ENCODE assay signal across 8 cellular contexts in genomic region chr7:151226560-151226874, GRCh38. TPM values are rescaled to one million over a fixed set of nuclear protein-coding genes. Genes with fewer than 3 reads are reported as not detected.
DNase-seq lines count a peak whose midpoint lies in the region; ATAC-seq and TF ChIP-seq lines count a peak whose summit lies in the region.

No MANE protein-coding gene starts in this region.

- H3K27me3 Mint-ChIP-seq in activated CD4-positive, alpha-beta T cell treated with anti-CD3 and anti-CD28 coated beads, Interleukin-2, amount 10 ng/mL, durations not matched to agents 24 days and 14 days = peaks cover 6% of the 10 kb centered on the region
- no peaks in the 10 kb centered on the region for H3K27me3 Mint-ChIP-seq in stimulated activated memory B cell treated with anti-CD40 and anti-IgM and Interleukin-4, amounts not matched to agents 10 μg/mL and 1 μg/mL and 100 μg/mL, for 72 hours

- TF ChIP-seq CTCF in VCaP (conservative IDR thresholded peaks at IDR 0.05) = no peak

- intact Hi-C loops in activated CD4-positive, alpha-beta T cell treated with anti-CD3 and anti-CD28 coated beads, Interleukin-2, amount 10 ng/mL, durations not matched to agents 24 days and 14 days (cut with micrococcal nuclease) = loop anchor here (2.0 kb wide), 3 partner anchors 18 to 144 kb away; partner anchors contain the start of gene TMUB1
- intact Hi-C loops in right cardiac atrium (cut with DNase I) = no loop called here

- 2% methylated on average over 15 of the region's 15 CpGs for WGBS in right cardiac atrium

- peak in 1 of 2 donors; percentile 1 for ATAC-seq in right cardiac atrium
- ATAC-seq in stimulated activated memory B cell treated with anti-CD40 and anti-IgM and Interleukin-4, amounts not matched to agents 10 μg/mL and 1 μg/mL and 100 μg/mL, for 72 hours = no peak

- no peaks in the 10 kb centered on the region for H3K9me3 ChIP-seq in right cardiac atrium (ENCODE audit: control insufficient read depth, low read length)

- H3K27me3 ChIP-seq in right cardiac atrium (ENCODE audit: control insufficient read depth, insufficient read depth) = no peaks in the 10 kb centered on the region

- H3K9me3 Mint-ChIP-seq in activated CD4-positive, alpha-beta T cell treated with anti-CD3 and anti-CD28 coated beads, Interleukin-2, amount 10 ng/mL, durations not matched to agents 24 days and 14 days = no peaks in the 10 kb centered on the region
- H3K9me3 Mint-ChIP-seq in stimulated activated memory B cell treated with anti-CD40 and anti-IgM and Interleukin-4, amounts not matched to agents 10 μg/mL and 1 μg/mL and 100 μg/mL, for 72 hours = no peaks in the 10 kb centered on the region

- peak overlapping the region; percentile 83 for H3K4me3 ChIP-seq in right cardiac atrium (ENCODE audit: low read length)

- peaks cover 30% of the 10 kb centered on the region for H3K4me1 Mint-ChIP-seq in activated CD4-positive, alpha-beta T cell treated with anti-CD3 and anti-CD28 coated beads, Interleukin-2, amount 10 ng/mL, durations not matched to agents 24 days and 14 days
- peaks cover 37% of the 10 kb centered on the region for H3K4me1 Mint-ChIP-seq in stimulated activated memory B cell treated with anti-CD40 and anti-IgM and Interleukin-4, amounts not matched to agents 10 μg/mL and 1 μg/mL and 100 μg/mL, for 72 hours

- no peak for DNase-seq in activated CD4-positive, alpha-beta T cell treated with anti-CD3 and anti-CD28 coated beads, Interleukin-2, amount 10 ng/mL, durations not matched to agents 24 days and 14 days
- no peak for DNase-seq in activated CD4-positive, alpha-beta T cell treated with anti-CD3 and anti-CD28 coated beads, Interleukin-2, amount 50 U/mL, for 1 hour
- DNase-seq in right cardiac atrium (no peak), KBM-7 (no peak), occipital lobe (lab: John Stamatoyannopoulos, UW) (no peak)
- DNase-seq in stimulated activated CD8-positive, alpha-beta memory T cell treated with anti-CD3 and anti-CD28 coated beads, Interleukin-4, amount 100 ng/mL, for 48 hours = no peak

- peak overlapping the region; percentile 96 for H3K27ac Mint-ChIP-seq in activated CD4-positive, alpha-beta T cell treated with anti-CD3 and anti-CD28 coated beads, Interleukin-2, amount 10 ng/mL, durations not matched to agents 24 days and 14 days
- H3K27ac Mint-ChIP-seq in stimulated activated memory B cell treated with anti-CD40 and anti-IgM and Interleukin-4, amounts not matched to agents 10 μg/mL and 1 μg/mL and 100 μg/mL, for 72 hours = peak overlapping the region; percentile 91

- in situ Hi-C loops in KBM-7 (cut with MboI; ENCODE audit: low pct_unique_long_range_greater_than_20kb, low sequenced_read_pairs) = no loop called here

- H3K27ac ChIP-seq in VCaP (peak overlapping the region; percentile 84), right cardiac atrium (ENCODE audit: low read length) (peak overlapping the region; percentile 65)

- H3K36me3 Mint-ChIP-seq in activated CD4-positive, alpha-beta T cell treated with anti-CD3 and anti-CD28 coated beads, Interleukin-2, amount 10 ng/mL, durations not matched to agents 24 days and 14 days (ENCODE audit: low read depth) = peaks cover 42% of the 10 kb centered on the region
- H3K36me3 Mint-ChIP-seq in stimulated activated memory B cell treated with anti-CD40 and anti-IgM and Interleukin-4, amounts not matched to agents 10 μg/mL and 1 μg/mL and 100 μg/mL, for 72 hours = peaks cover 34% of the 10 kb centered on the region

- peak overlapping the region; percentile 97 for H3K4me3 Mint-ChIP-seq in activated CD4-positive, alpha-beta T cell treated with anti-CD3 and anti-CD28 coated beads, Interleukin-2, amount 10 ng/mL, durations not matched to agents 24 days and 14 days
- H3K4me3 Mint-ChIP-seq in stimulated activated memory B cell treated with anti-CD40 and anti-IgM and Interleukin-4, amounts not matched to agents 10 μg/mL and 1 μg/mL and 100 μg/mL, for 72 hours = peak overlapping the region; percentile 96

- H3K4me1 ChIP-seq in right cardiac atrium (ENCODE audit: control insufficient read depth, insufficient read depth, low read length) = peaks cover 6% of the 10 kb centered on the region

RNA-seq across cellular contexts. Expression of gene ABCF2, which starts 0.5 kb away (rescaled TPM):
- total RNA-seq in activated CD4-positive, alpha-beta T cell treated with anti-CD3 and anti-CD28 coated beads, Interleukin-2, amount 10 ng/mL, durations not matched to agents 24 days and 14 days = 84.6 and 90.3 TPM in 2 replicates
- 10 to 100 TPM; 24.6 to 34.5 (median 26.3) TPM for total RNA-seq in right cardiac atrium
- polyA plus RNA-seq in right cardiac atrium = 17.8 TPM
- total RNA-seq in occipital lobe = 29.5 TPM

RNA-seq across cellular contexts. Expression of gene CHPF2, which starts 5.8 kb away (rescaled TPM):
- 42.0 and 46.4 TPM in 2 replicates for total RNA-seq in activated CD4-positive, alpha-beta T cell treated with anti-CD3 and anti-CD28 coated beads, Interleukin-2, amount 10 ng/mL, durations not matched to agents 24 days and 14 days
- 10 to 100 TPM; 22.2 to 35.3 (median 27.0) TPM for total RNA-seq in right cardiac atrium
- 15.5 TPM for polyA plus RNA-seq in right cardiac atrium
- total RNA-seq in occipital lobe = 19.0 TPM

RNA-seq across cellular contexts. Expression of gene H2BK1, which starts 16.2 kb away (rescaled TPM):
- 0.83 TPM in 1 of 2 replicates, not detected in the other for total RNA-seq in activated CD4-positive, alpha-beta T cell treated with anti-CD3 and anti-CD28 coated beads, Interleukin-2, amount 10 ng/mL, durations not matched to agents 24 days and 14 days
- total RNA-seq in right cardiac atrium (not detected), occipital lobe (not detected)
- polyA plus RNA-seq in right cardiac atrium = not detected

RNA-seq across cellular contexts. Expression of gene SMARCD3, which starts 22.0 kb away (rescaled TPM):
- total RNA-seq in activated CD4-positive, alpha-beta T cell treated with anti-CD3 and anti-CD28 coated beads, Interleukin-2, amount 10 ng/mL, durations not matched to agents 24 days and 14 days = 2.2 and 2.9 TPM in 2 replicates
- 100 to 1,000 TPM; 149 to 291 (median 238) TPM for total RNA-seq in right cardiac atrium
- 141 TPM for polyA plus RNA-seq in right cardiac atrium
- total RNA-seq in occipital lobe = 147 TPM

RNA-seq across cellular contexts. Expression of gene ASB10, which starts 39.5 kb away (rescaled TPM):
- total RNA-seq in activated CD4-positive, alpha-beta T cell treated with anti-CD3 and anti-CD28 coated beads, Interleukin-2, amount 10 ng/mL, durations not matched to agents 24 days and 14 days = not detected in 2 replicates
- total RNA-seq in right cardiac atrium = 10 to 100 TPM in 3 of 4 donors, 1 to 10 TPM in 1; 4.5 to 21.0 (median 14.0) TPM
- polyA plus RNA-seq in right cardiac atrium = 14.3 TPM
- total RNA-seq in occipital lobe = not detected
